In genomic region chr11:2562897-2563215, GRCh38 we compare ENCODE assay signal across 14 cellular contexts.
DNase-seq lines count a peak whose midpoint lies in the region; ATAC-seq and TF ChIP-seq lines count a peak whose summit lies in the region.
"Had no signal": no experiment of that assay in that cellular context is flagged by ENCODE, and none has a peak within 500 bp of the region (broad histone marks: within the 10 kb centered on the region; RNA-seq: fewer than 3 reads in every experiment).

No MANE protein-coding gene starts in this region.

- WGBS in adrenal gland, 4 donors = 45 to 64% (median 48%) methylated on average over 7 of the region's 7 CpGs
- 80% methylated on average over 7 of the region's 7 CpGs for WGBS in smooth muscle cell (ENCODE audit: low lambda C conversion rate)

- H3K4me3 ChIP-seq in adrenal gland = no peak overlapping the region
- H3K4me3 ChIP-seq in colonic mucosa = no peak overlapping the region
- no peak overlapping the region for H3K4me3 ChIP-seq in smooth muscle cell
- H3K4me3 ChIP-seq: GM12878, GM23338 had no signal

- TF ChIP-seq POLR2A in adrenal gland (IDR thresholded peaks at IDR 0.05) = no peak

- H3K4me1 ChIP-seq in adrenal gland (replicated peaks in 1 of 2) = peaks cover 50 to 63% of the 10 kb centered on the region in 2 donors
- H3K4me1 ChIP-seq in colonic mucosa = no peaks in the 10 kb centered on the region
- no peaks in the 10 kb centered on the region for H3K4me1 ChIP-seq in smooth muscle cell (ENCODE audit: low read depth)

- DNase-seq in Right ventricle myocardium inferior (ENCODE audit: missing footprints) (peak; percentile 15), Right ventricle myocardium superior (no peak), adrenal gland (no peak), colonic mucosa (no peak), LoVo (ENCODE audit: low spot score) (no peak), smooth muscle cell (lab: John Stamatoyannopoulos, UW; ENCODE audit: unreplicated experiment) (no peak)
- DNase-seq: CD4-positive, CD25-positive, alpha-beta regulatory T cell; DMS79; H7 had no signal

- H3K9me3 ChIP-seq in adrenal gland (replicated peaks in 1 of 3) = no peaks in the 10 kb centered on the region
- H3K9me3 ChIP-seq in colonic mucosa = no peaks in the 10 kb centered on the region
- no peaks in the 10 kb centered on the region for H3K9me3 ChIP-seq in smooth muscle cell (replicated peaks; ENCODE audit: low read depth)

- TF ChIP-seq CTCF in adrenal gland (IDR thresholded peaks at IDR 0.05) (no peak), colonic mucosa (IDR thresholded peaks at IDR 0.05) (no peak), smooth muscle cell (IDR thresholded peaks at IDR 0.05; ENCODE audit: borderline replicate concordance, insufficient read depth, poor library complexity, severe bottlenecking) (no peak)

- no peaks in the 10 kb centered on the region for H3K79me2 ChIP-seq in smooth muscle cell (ENCODE audit: low read depth)

- H3K4me2 ChIP-seq in smooth muscle cell = no peak overlapping the region
- H3K4me2 ChIP-seq: GM23338 had no signal

- H3K9ac ChIP-seq in colonic mucosa (ENCODE audit: low read depth in 2 of 2, low read length in 2 of 2) (no peak overlapping the region), smooth muscle cell (ENCODE audit: low read depth) (no peak overlapping the region)

- no peaks in the 10 kb centered on the region for H4K20me1 ChIP-seq in smooth muscle cell (ENCODE audit: low read depth)

- no peaks in the 10 kb centered on the region for H3F3A ChIP-seq in smooth muscle cell (ENCODE audit: low read depth)

- no peak overlapping the region for H2AFZ ChIP-seq in smooth muscle cell (ENCODE audit: low read depth)
- H2AFZ ChIP-seq: GM23338 had no signal

- H3K36me3 ChIP-seq in adrenal gland (replicated peaks in 1 of 2) = no peaks in the 10 kb centered on the region
- no peaks in the 10 kb centered on the region for H3K36me3 ChIP-seq in colonic mucosa
- H3K36me3 ChIP-seq in smooth muscle cell (ENCODE audit: low read depth) = no peaks in the 10 kb centered on the region

- H3K27me3 ChIP-seq in adrenal gland (no peaks in the 10 kb centered on the region), layer of hippocampus (ENCODE audit: control insufficient read depth, insufficient read depth, low read length) (no peaks in the 10 kb centered on the region), colonic mucosa (no peaks in the 10 kb centered on the region), smooth muscle cell (ENCODE audit: low read depth) (peaks cover 9% of the 10 kb centered on the region)

- intact Hi-C loops in Right ventricle myocardium inferior (cut with DNase I) = no loop called here
- intact Hi-C loops in Right ventricle myocardium superior (cut with DNase I) = no loop called here
- intact Hi-C loops in adrenal gland (cut with DNase I) = no loop called here
- intact Hi-C loops in colonic mucosa (cut with DNase I) = no loop called here

- no peak for ATAC-seq in Right ventricle myocardium inferior
- no peak for ATAC-seq in Right ventricle myocardium superior (ENCODE audit: poor library complexity)
- ATAC-seq in GM21423 (IDR thresholded peaks at IDR 0.05; ENCODE audit: unreplicated experiment) = no peak
- ATAC-seq: GM12878 had no signal

- H3K27ac ChIP-seq in adrenal gland = peak overlapping the region; percentile 77 to 99 (median 94)
- H3K27ac ChIP-seq in layer of hippocampus (ENCODE audit: low read depth, low read length) = peak overlapping the region; percentile 18
- H3K27ac ChIP-seq in colonic mucosa = no peak overlapping the region
- H3K27ac ChIP-seq in smooth muscle cell (ENCODE audit: low read depth) = no peak overlapping the region
- H3K27ac ChIP-seq: 22Rv1 had no signal

Comparison
In these comparisons a context has a peak if more than half of its experiments do, and no peak if none do; other contexts are left out.
1. H3K27ac ChIP-seq: peak in adrenal gland (5 of 5) and layer of hippocampus (single experiment); none in colonic mucosa (single experiment) and smooth muscle cell (single experiment).